In the genomic region with DNA sequence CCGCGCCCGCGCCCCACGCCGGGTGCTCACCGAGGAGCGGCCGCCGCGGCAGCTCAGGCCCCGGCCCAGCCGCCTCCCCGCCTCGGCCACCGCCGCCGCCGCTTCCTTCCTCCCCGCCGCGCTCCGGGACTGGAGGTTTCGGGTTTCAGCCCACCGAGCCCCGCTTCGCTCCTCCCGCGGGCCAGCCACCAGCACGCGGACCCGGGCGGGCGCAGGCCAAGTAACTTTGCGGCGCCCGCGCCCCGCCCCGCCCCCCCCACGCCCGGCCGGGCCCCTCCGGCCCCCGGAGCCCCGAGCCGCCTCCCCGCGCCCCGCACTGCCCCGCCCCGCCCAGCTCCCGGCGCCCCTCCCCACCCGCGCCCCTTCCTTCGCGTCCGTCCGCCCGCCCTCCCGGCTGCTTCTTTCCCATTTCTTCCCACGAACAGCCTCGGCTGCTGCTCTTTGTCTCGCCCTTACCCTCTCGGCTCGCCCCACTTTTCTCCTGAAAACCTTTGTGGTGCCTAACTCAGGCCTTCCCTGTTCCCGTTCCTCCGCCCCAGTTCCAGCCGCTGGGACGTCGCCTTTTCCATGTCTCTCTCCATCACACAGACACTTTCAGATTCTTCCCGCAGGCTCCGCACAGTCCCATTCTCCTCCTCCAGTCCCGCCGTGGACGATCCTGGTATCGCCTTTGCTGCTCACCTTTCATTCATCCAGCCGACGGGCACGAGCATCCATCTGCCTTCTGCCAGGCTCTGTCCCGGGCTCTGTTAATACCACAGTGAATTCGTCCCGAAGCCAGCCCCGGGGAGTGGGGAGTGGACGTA, we compare ENCODE assay signal across 8 cellular contexts. TPM values are rescaled to one million over a fixed set of nuclear protein-coding genes. Genes with fewer than 3 reads are reported as not detected.
A peak's percentile ranks its signal among the peaks of the same experiment; 100 is the strongest.
DNase-seq lines count a peak whose midpoint lies in the region; TF ChIP-seq lines count a peak whose summit lies in the region.

A gene with protein sequence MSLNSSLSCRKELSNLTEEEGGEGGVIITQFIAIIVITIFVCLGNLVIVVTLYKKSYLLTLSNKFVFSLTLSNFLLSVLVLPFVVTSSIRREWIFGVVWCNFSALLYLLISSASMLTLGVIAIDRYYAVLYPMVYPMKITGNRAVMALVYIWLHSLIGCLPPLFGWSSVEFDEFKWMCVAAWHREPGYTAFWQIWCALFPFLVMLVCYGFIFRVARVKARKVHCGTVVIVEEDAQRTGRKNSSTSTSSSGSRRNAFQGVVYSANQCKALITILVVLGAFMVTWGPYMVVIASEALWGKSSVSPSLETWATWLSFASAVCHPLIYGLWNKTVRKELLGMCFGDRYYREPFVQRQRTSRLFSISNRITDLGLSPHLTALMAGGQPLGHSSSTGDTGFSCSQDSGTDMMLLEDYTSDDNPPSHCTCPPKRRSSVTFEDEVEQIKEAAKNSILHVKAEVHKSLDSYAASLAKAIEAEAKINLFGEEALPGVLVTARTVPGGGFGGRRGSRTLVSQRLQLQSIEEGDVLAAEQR (minus strand): TSS at position 222 of the 806 bp plus-strand sequence. CDS start 32,080 bp downstream, outside the sequence.

- peak within 1 kb of the TSS; percentile 99 for H3K4me2 ChIP-seq in MM.1S (ENCODE audit: low read depth, low read length)

- no peaks in the 10 kb centered on the region for H3K36me3 ChIP-seq in MM.1S (replicated peaks; ENCODE audit: insufficient read depth, low read length)
- no peaks in the 10 kb centered on the region for H3K36me3 ChIP-seq in stomach

- H2AFZ ChIP-seq in MM.1S (ENCODE audit: low read length), result peak within 1 kb of the TSS; percentile 88

- H3K4me1 ChIP-seq in MM.1S (ENCODE audit: low read length), result no peaks in the 10 kb centered on the region; the same call in 1 of the 2 replicates
- peaks cover 11 to 36% (median 19%) of the 10 kb centered on the region in 4 donors for H3K4me1 ChIP-seq in stomach

- TF ChIP-seq EP300 in stomach (IDR thresholded peaks at IDR 0.05), result no peak

- TF ChIP-seq CTCF in MM.1S (IDR thresholded peaks at IDR 0.05; ENCODE audit: low read length) (no peak), stomach (IDR thresholded peaks at IDR 0.05) (no peak)

- no peak within 1 kb of the TSS for H3K27ac ChIP-seq in MM.1S (ENCODE audit: low read length)
- H3K27ac ChIP-seq in stomach, result peak within 1 kb of the TSS; percentile 74 to 87 (median 81)

- H3K79me2 ChIP-seq in MM.1S (ENCODE audit: low read length), result no peaks in the 10 kb centered on the region

- no peaks in the 10 kb centered on the region for H3K9me3 ChIP-seq in MM.1S (replicated peaks; ENCODE audit: insufficient read depth, low read length)
- no peaks in the 10 kb centered on the region for H3K9me3 ChIP-seq in stomach

- no peak for TF ChIP-seq POLR2A in stomach (IDR thresholded peaks at IDR 0.05)

- no peaks in the 10 kb centered on the region for H4K20me1 ChIP-seq in MM.1S (ENCODE audit: insufficient read depth, low read length)

- peak within 1 kb of the TSS; percentile 20; the same call in 1 of the 2 replicates for H3K9ac ChIP-seq in MM.1S (ENCODE audit: low read length)

- H3K9me2 ChIP-seq in MM.1S (replicated peaks; ENCODE audit: insufficient read depth, low read length), result no peaks in the 10 kb centered on the region

- peak; percentile 13 for DNase-seq in NCI-H1436 (lab: John Stamatoyannopoulos, UW)
- DNase-seq in NCI-H1436 treated with DMSO at 0.1 percent for 48 hours (lab: John Stamatoyannopoulos, UW), result no peak
- DNase-seq in MM.1S, result peak; percentile 32
- peak; percentile 14 for DNase-seq in activated CD4-positive, alpha-beta T cell treated with anti-CD3 and anti-CD28 coated beads, Interleukin-2, amount 50 U/mL, for 1 hour
- peak; percentile 15 for DNase-seq in medulla oblongata (ENCODE audit: extremely low spot score)
- peak; percentile 48 for DNase-seq in stomach
- no peak for DNase-seq in amniotic stem cell (lab: John Stamatoyannopoulos, UW)

- peak within 1 kb of the TSS; percentile 81 for H3K4me3 ChIP-seq in MM.1S (ENCODE audit: low read length)
- H3K4me3 ChIP-seq in stomach, result peak within 1 kb of the TSS; percentile 63 to 90 (median 75)

- H3F3A ChIP-seq in MM.1S (ENCODE audit: insufficient read depth, low read length), result peaks cover 4% of the 10 kb centered on the region; the same call in 1 of the 2 replicates

- intact Hi-C loops in stomach (cut with DNase I; ENCODE audit: low total_unique reads), result no loop called here

- H3K27me3 ChIP-seq in MM.1S (replicated peaks; ENCODE audit: insufficient read depth, low read length) (peaks cover 23% of the 10 kb centered on the region), stomach (peaks cover 0 to 24% (median 13%) of the 10 kb centered on the region in 3 donors)

- 1 to 2% (median 1%) methylated on average over 38 to 85 of the region's 86 CpGs for WGBS in stomach, 5 donors

- in situ Hi-C loops in endometrial microvascular endothelial cells (cut with HindIII; ENCODE audit: inconsistent ontology term, low pct_unique_long_range_greater_than_20kb, low sequenced_read_pairs), result no loop called here

RNA-seq across cellular contexts. Expression of the gene that starts here (rescaled TPM):
- total RNA-seq in endometrial microvascular endothelial cells (ENCODE audit: inconsistent ontology term), result 18.9 TPM
- total RNA-seq in stomach, result 1 to 10 TPM; 3.1 to 8.1 (median 5.8) TPM
- 1 to 10 TPM; 1.1 to 2.9 (median 2.6) TPM for polyA plus RNA-seq in stomach

Comparison
In these comparisons a context has a peak if more than half of its experiments do, and no peak if none do; other contexts are left out.
1. DNase-seq: peak in NCI-H1436 (single experiment), MM.1S (single experiment), activated CD4-positive, alpha-beta T cell treated with anti-CD3 and anti-CD28 coated beads, Interleukin-2, amount 50 U/mL, for 1 hour (single experiment), medulla oblongata (single experiment) and stomach (single experiment); none in NCI-H1436 treated with DMSO at 0.1 percent for 48 hours (single experiment) and amniotic stem cell (single experiment).